8 cellular contexts compared by ENCODE assay signal in genomic region chr17:50026901-50027638, GRCh38.
DNase-seq lines count a peak whose midpoint lies in the region; TF ChIP-seq lines count a peak whose summit lies in the region.

No MANE protein-coding gene starts in this region.

- peak; percentile 87 for TF ChIP-seq CTCF in WI38 (IDR thresholded peaks at IDR 0.05; ENCODE audit: low read depth, low read length)

- peak overlapping the region; percentile 52 for H3K4me3 ChIP-seq in WI38 (ENCODE audit: low read depth, low read length)

- in situ Hi-C loops in T47D (cut with HindIII; ENCODE audit: low pct_unique_long_range_greater_than_20kb, low sequenced_read_pairs): no loop called here

- peak; percentile 56 to 80 (median 73) for DNase-seq in NCI-H1417 (lab: John Stamatoyannopoulos, UW)
- DNase-seq in NCI-H1417 treated with DMSO at 0.1 percent for 48 hours (lab: John Stamatoyannopoulos, UW): no peak
- DNase-seq in NCI-H1436 treated with DMSO at 0.1 percent for 48 hours (lab: John Stamatoyannopoulos, UW): peak; percentile 38
- peak; percentile 85 to 91 for DNase-seq in T47D (ENCODE audit: low read depth in 1 of 2, low spot score in 1 of 2)
- DNase-seq in iris pigment epithelial cell (ENCODE audit: low read depth): peak; percentile 79
- DNase-seq in stimulated activated CD4-positive, alpha-beta T cell treated with anti-CD3 and anti-CD28 coated beads, Interleukin-12 subunit alpha, Interleukin-12 subunit beta, amount 100 ng/mL, for 48 hours (ENCODE audit: low read depth in 2 of 3, low spot score in 1 of 3): peak; percentile 71 to 92 (median 71)
- DNase-seq in GF-D8 (lab: John Stamatoyannopoulos, UW): no peak

Comparison
In these comparisons a context has a peak if more than half of its experiments do, and no peak if none do; other contexts are left out.
1. DNase-seq: peak in NCI-H1417 (3 of 3), NCI-H1436 treated with DMSO at 0.1 percent for 48 hours (single experiment), T47D (2 of 2), iris pigment epithelial cell (single experiment) and stimulated activated CD4-positive, alpha-beta T cell treated with anti-CD3 and anti-CD28 coated beads, Interleukin-12 subunit alpha, Interleukin-12 subunit beta, amount 100 ng/mL, for 48 hours (3 of 3); none in NCI-H1417 treated with DMSO at 0.1 percent for 48 hours (single experiment) and GF-D8 (single experiment).